ENCODE assay signal across 9 cellular contexts in the genomic region with DNA sequence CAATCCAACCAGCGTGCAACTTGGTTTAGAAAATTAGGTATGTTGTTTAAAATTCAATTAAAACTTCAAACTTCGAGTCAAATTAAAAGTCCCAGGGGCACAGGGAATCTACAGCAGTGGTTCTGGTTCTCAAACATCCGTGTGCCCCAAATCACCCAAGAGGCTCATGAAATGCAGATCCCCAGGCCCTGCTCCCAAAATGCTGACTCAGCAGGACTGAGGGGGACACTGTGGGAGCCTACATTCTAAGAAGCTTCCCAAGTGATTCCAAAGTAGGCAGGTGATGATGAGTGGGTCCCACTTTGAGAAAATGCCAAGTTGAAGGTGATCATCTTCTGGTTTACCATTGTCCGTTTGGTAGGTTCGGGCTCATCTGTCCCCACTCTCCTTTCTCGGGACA.
"Had no signal": no experiment of that assay in that cellular context is flagged by ENCODE, and none has a peak within 500 bp of the region (broad histone marks: within the 10 kb centered on the region; RNA-seq: fewer than 3 reads in every experiment).

No MANE protein-coding gene starts in this region.

- H2AFZ ChIP-seq: GM23248 had no signal

- DNase-seq: GM23248, GOT3, H9, HCEC 1CT, Karpas-422, KBM-7 had no signal

- FAIRE-seq: H54, HTR-8/SVneo had no signal

- H3K27ac ChIP-seq: GM23248, KMS-11 had no signal

- H3K4me3 ChIP-seq: GM23248 had no signal

- H3K4me2 ChIP-seq: KMS-11 had no signal

- H3K9ac ChIP-seq: GM23248, KMS-11 had no signal
